ENCODE assay signal across 1 cellular context in the genomic region with DNA sequence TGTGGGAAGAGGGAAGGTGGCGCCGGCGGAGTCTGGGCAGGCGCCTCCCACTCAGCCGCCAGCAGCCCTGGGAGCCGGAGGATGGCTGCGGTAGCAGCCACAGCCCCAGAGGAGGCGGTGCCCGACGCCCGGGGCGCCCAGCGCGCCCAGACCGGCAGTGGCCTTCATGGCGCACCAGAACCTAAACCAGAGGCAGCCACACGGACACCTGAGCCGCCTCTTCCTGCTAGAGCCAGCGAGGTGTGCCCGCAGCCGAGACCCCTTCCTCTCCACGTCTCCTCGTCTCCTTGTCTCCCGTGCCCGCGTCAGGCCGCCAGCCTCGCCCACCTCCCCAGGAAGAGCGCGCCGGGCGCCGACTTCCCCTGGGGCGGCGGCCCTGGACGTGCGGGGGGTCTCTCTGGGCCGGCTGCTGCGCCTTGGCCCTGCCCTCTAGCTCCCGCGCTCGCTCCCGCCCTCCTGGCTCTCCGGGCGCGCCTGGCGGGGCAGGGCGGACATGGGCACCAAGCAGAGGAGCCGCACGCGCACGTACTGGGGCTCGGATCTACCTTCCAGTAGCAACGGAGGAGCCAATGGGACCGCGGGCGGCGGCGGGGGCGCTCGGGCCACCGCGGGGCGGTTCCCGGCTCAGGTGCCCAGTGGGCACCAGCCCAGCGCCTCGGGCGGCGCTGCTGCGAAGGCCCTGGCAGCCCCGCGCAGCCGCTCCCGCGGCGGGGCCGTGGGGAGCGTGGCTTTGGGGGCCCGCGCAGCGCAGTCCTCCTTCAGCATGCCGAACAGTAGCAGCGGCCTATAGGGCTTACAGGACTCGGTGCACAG.
A peak's percentile ranks its signal among the peaks of the same experiment; 100 is the strongest.
TF ChIP-seq lines count a peak whose summit lies in the region.

No MANE protein-coding gene starts in this region.

TF ChIP-seq in K562, 482 proteins besides CTCF, POLR2A, EP300 and RAD21:
- TF ChIP-seq, protein P1, sequence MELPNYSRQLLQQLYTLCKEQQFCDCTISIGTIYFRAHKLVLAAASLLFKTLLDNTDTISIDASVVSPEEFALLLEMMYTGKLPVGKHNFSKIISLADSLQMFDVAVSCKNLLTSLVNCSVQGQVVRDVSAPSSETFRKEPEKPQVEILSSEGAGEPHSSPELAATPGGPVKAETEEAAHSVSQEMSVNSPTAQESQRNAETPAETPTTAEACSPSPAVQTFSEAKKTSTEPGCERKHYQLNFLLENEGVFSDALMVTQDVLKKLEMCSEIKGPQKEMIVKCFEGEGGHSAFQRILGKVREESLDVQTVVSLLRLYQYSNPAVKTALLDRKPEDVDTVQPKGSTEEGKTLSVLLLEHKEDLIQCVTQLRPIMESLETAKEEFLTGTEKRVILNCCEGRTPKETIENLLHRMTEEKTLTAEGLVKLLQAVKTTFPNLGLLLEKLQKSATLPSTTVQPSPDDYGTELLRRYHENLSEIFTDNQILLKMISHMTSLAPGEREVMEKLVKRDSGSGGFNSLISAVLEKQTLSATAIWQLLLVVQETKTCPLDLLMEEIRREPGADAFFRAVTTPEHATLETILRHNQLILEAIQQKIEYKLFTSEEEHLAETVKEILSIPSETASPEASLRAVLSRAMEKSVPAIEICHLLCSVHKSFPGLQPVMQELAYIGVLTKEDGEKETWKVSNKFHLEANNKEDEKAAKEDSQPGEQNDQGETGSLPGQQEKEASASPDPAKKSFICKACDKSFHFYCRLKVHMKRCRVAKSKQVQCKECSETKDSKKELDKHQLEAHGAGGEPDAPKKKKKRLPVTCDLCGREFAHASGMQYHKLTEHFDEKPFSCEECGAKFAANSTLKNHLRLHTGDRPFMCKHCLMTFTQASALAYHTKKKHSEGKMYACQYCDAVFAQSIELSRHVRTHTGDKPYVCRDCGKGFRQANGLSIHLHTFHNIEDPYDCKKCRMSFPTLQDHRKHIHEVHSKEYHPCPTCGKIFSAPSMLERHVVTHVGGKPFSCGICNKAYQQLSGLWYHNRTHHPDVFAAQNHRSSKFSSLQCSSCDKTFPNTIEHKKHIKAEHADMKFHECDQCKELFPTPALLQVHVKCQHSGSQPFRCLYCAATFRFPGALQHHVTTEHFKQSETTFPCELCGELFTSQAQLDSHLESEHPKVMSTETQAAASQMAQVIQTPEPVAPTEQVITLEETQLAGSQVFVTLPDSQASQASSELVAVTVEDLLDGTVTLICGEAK (IDR thresholded peaks at IDR 0.05), result no peak
- TF ChIP-seq, protein P1 (CRISPR knock-in tag; IDR thresholded peaks at IDR 0.05), result no peak
- no peak for TF ChIP-seq STAT5A (IDR thresholded peaks at IDR 0.05; ENCODE audit: borderline replicate concordance, low read length)
- TF ChIP-seq HIVEP1 (CRISPR knock-in tag; IDR thresholded peaks at IDR 0.05), result no peak
- no peak for TF ChIP-seq ZNF707 (CRISPR knock-in tag; conservative IDR thresholded peaks at IDR 0.05)
- TF ChIP-seq SAFB (IDR thresholded peaks at IDR 0.05; ENCODE audit: borderline replicate concordance, low read depth, low read length), result peak; percentile 4; the same call in 1 of the 2 replicates
- peak; percentile 24 for TF ChIP-seq HMGN3 (IDR thresholded peaks at IDR 0.05; ENCODE audit: borderline replicate concordance, extremely low read depth, insufficient read length, low read depth, low read length)
- TF ChIP-seq ZNF76 (CRISPR knock-in tag; IDR thresholded peaks at IDR 0.05; ENCODE audit: borderline replicate concordance), result no peak
- TF ChIP-seq, protein P2, sequence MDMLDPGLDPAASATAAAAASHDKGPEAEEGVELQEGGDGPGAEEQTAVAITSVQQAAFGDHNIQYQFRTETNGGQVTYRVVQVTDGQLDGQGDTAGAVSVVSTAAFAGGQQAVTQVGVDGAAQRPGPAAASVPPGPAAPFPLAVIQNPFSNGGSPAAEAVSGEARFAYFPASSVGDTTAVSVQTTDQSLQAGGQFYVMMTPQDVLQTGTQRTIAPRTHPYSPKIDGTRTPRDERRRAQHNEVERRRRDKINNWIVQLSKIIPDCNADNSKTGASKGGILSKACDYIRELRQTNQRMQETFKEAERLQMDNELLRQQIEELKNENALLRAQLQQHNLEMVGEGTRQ (CRISPR knock-in tag; IDR thresholded peaks at IDR 0.05), result no peak
- TF ChIP-seq, protein P3, sequence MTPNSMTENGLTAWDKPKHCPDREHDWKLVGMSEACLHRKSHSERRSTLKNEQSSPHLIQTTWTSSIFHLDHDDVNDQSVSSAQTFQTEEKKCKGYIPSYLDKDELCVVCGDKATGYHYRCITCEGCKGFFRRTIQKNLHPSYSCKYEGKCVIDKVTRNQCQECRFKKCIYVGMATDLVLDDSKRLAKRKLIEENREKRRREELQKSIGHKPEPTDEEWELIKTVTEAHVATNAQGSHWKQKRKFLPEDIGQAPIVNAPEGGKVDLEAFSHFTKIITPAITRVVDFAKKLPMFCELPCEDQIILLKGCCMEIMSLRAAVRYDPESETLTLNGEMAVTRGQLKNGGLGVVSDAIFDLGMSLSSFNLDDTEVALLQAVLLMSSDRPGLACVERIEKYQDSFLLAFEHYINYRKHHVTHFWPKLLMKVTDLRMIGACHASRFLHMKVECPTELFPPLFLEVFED (CRISPR knock-in tag; conservative IDR thresholded peaks at IDR 0.05), result no peak
- TF ChIP-seq EP400 (IDR thresholded peaks at IDR 0.05), result no peak
- no peak for TF ChIP-seq FOXA3 (CRISPR knock-in tag; conservative IDR thresholded peaks at IDR 0.05 in 1 of 2, IDR thresholded peaks at IDR 0.05 in 1 of 2)
- TF ChIP-seq PCBP1 (IDR thresholded peaks at IDR 0.05; ENCODE audit: low read depth, low read length, poor library complexity, severe bottlenecking), result peak; percentile 26
- no peak for TF ChIP-seq ZNF445 (CRISPR knock-in tag; IDR thresholded peaks at IDR 0.05; ENCODE audit: low read depth)
- TF ChIP-seq CBFA2T3 (IDR thresholded peaks at IDR 0.05), result no peak
- TF ChIP-seq, protein P4, sequence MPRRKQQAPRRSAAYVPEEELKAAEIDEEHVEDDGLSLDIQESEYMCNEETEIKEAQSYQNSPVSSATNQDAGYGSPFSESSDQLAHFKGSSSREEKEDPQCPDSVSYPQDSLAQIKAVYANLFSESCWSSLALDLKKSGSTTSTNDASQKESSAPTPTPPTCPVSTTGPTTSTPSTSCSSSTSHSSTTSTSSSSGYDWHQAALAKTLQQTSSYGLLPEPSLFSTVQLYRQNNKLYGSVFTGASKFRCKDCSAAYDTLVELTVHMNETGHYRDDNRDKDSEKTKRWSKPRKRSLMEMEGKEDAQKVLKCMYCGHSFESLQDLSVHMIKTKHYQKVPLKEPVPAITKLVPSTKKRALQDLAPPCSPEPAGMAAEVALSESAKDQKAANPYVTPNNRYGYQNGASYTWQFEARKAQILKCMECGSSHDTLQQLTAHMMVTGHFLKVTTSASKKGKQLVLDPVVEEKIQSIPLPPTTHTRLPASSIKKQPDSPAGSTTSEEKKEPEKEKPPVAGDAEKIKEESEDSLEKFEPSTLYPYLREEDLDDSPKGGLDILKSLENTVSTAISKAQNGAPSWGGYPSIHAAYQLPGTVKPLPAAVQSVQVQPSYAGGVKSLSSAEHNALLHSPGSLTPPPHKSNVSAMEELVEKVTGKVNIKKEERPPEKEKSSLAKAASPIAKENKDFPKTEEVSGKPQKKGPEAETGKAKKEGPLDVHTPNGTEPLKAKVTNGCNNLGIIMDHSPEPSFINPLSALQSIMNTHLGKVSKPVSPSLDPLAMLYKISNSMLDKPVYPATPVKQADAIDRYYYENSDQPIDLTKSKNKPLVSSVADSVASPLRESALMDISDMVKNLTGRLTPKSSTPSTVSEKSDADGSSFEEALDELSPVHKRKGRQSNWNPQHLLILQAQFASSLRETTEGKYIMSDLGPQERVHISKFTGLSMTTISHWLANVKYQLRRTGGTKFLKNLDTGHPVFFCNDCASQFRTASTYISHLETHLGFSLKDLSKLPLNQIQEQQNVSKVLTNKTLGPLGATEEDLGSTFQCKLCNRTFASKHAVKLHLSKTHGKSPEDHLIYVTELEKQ (CRISPR knock-in tag; IDR thresholded peaks at IDR 0.05), result no peak
- no peak for TF ChIP-seq ERF (CRISPR knock-in tag; IDR thresholded peaks at IDR 0.05)
- TF ChIP-seq ZKSCAN8 (CRISPR knock-in tag; IDR thresholded peaks at IDR 0.05), result no peak
- TF ChIP-seq ZZZ3 (IDR thresholded peaks at IDR 0.05), result no peak
- TF ChIP-seq, protein P5, sequence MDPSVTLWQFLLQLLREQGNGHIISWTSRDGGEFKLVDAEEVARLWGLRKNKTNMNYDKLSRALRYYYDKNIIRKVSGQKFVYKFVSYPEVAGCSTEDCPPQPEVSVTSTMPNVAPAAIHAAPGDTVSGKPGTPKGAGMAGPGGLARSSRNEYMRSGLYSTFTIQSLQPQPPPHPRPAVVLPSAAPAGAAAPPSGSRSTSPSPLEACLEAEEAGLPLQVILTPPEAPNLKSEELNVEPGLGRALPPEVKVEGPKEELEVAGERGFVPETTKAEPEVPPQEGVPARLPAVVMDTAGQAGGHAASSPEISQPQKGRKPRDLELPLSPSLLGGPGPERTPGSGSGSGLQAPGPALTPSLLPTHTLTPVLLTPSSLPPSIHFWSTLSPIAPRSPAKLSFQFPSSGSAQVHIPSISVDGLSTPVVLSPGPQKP (CRISPR knock-in tag; IDR thresholded peaks at IDR 0.05), result no peak
- TF ChIP-seq, protein P6, sequence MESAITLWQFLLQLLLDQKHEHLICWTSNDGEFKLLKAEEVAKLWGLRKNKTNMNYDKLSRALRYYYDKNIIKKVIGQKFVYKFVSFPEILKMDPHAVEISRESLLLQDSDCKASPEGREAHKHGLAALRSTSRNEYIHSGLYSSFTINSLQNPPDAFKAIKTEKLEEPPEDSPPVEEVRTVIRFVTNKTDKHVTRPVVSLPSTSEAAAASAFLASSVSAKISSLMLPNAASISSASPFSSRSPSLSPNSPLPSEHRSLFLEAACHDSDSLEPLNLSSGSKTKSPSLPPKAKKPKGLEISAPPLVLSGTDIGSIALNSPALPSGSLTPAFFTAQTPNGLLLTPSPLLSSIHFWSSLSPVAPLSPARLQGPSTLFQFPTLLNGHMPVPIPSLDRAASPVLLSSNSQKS (CRISPR knock-in tag; IDR thresholded peaks at IDR 0.05), result no peak
- TF ChIP-seq RBFOX2 (IDR thresholded peaks at IDR 0.05; ENCODE audit: low read depth, low read length), result 0 out of 2 replicates have a peak, but pooled peaks have one; percentile 15
- no peak for TF ChIP-seq MEF2A (IDR thresholded peaks at IDR 0.05; ENCODE audit: control insufficient read depth, low read depth, low read length)
- no peak for TF ChIP-seq MAZ (CRISPR knock-in tag; conservative IDR thresholded peaks at IDR 0.05 in 1 of 2, IDR thresholded peaks at IDR 0.05 in 1 of 2)
- no peak for TF ChIP-seq BRCA1 (IDR thresholded peaks at IDR 0.05)
- TF ChIP-seq BRCA1 (CRISPR knock-in tag; IDR thresholded peaks at IDR 0.05), result no peak
- TF ChIP-seq ESRRB (CRISPR knock-in tag; IDR thresholded peaks at IDR 0.05; ENCODE audit: borderline replicate concordance), result no peak
